11 cellular contexts compared by ENCODE assay signal in the genomic region with DNA sequence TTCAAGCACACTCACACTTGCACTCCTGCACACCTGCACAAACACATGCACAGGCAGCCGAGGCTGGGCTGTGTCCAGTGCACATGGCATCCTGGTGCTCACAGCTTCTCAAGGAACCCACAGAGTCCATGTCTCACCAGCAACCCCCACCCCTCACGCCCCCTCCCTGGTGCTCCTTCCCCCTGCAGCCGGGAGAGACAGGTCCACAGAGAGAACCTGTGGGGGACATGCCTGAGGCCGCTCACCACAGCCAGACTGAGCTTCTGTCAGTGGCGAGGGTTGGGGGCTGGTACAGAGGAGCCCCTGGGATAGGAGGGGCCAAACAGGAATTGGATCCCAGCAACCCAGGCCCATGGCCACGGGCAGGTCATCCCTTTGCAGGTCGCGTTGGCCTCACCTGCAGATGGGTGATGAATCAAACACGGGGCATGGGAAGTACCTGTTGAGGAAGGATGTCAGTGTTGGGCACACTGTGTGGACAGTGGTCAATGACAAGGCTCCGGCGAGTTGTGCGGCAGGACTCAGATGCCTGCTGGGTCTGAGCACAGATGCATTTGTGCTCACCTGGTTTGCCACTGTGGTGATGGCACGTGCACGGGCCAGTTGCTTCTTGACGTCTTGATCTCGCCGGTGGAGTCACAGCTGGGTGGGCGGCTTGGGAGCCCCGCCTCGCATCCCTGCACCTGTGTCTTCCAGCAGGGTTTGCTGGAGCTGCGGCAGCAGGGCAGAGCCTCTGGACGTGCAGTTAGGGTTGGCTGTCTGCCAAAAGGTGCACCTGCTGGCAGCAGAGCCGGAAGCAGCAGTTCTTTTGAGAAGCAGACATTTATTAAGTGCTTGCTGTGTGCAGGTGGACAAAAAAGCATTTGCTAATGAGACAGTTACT.
DNase-seq lines count a peak whose midpoint lies in the region; ATAC-seq and TF ChIP-seq lines count a peak whose summit lies in the region.
"Had no signal": no experiment of that assay in that cellular context is flagged by ENCODE, and none has a peak within 500 bp of the region (broad histone marks: within the 10 kb centered on the region; RNA-seq: fewer than 3 reads in every experiment).

No MANE protein-coding gene starts in this region.

- no peak for TF ChIP-seq CTCF in mucosa of descending colon (IDR thresholded peaks at IDR 0.05)

- peak; percentile 45 for ATAC-seq in mucosa of descending colon
- ATAC-seq in GM21717 (IDR thresholded peaks at IDR 0.05; ENCODE audit: unreplicated experiment) = no peak
- ATAC-seq in HG02798 (IDR thresholded peaks at IDR 0.05; ENCODE audit: poor library complexity, unreplicated experiment) = no peak
- no peak for ATAC-seq in GM18858 (IDR thresholded peaks at IDR 0.05; ENCODE audit: unreplicated experiment)

- H3K36me3 ChIP-seq in mucosa of descending colon (ENCODE audit: low read depth) = no peaks in the 10 kb centered on the region

- intact Hi-C loops in mucosa of descending colon (cut with DNase I, micrococcal nuclease) = no loop called here

- no peak overlapping the region for H3K4me3 ChIP-seq in mucosa of descending colon

- H3K9me3 ChIP-seq in mucosa of descending colon = no peaks in the 10 kb centered on the region

- no peaks in the 10 kb centered on the region for H3K4me1 ChIP-seq in mucosa of descending colon (ENCODE audit: low read depth)

- DNase-seq in DMS53 (lab: John Stamatoyannopoulos, UW) (peak; percentile 96), NCI-H1417 treated with DMSO at 0.1 percent for 48 hours (lab: John Stamatoyannopoulos, UW) (peak; percentile 79), NCI-H774 (lab: John Stamatoyannopoulos, UW) (peak; percentile 99), mucosa of descending colon (peak in 2 of 3 donors; percentile 45 to 46), anterior cingulate cortex (lab: John Stamatoyannopoulos, UW) (no peak)
- DNase-seq: activated CD4-positive, alpha-beta memory T cell treated with anti-CD3 and anti-CD28 coated beads for 36 hours; activated naive CD8-positive, alpha-beta T cell treated with anti-CD3 and anti-CD28 coated beads, Interleukin-2, amount 10 ng/mL, durations not matched to agents 7 days and 5 days; NCI-H1048 had no signal

Comparison
In these comparisons a context has a peak if more than half of its experiments do, and no peak if none do; other contexts are left out.
1. DNase-seq: peak in DMS53 (single experiment), NCI-H1417 treated with DMSO at 0.1 percent for 48 hours (single experiment), NCI-H774 (single experiment) and mucosa of descending colon (2 of 3); none in anterior cingulate cortex (0 of 58).